8 cellular contexts compared by ENCODE assay signal in the genomic region with DNA sequence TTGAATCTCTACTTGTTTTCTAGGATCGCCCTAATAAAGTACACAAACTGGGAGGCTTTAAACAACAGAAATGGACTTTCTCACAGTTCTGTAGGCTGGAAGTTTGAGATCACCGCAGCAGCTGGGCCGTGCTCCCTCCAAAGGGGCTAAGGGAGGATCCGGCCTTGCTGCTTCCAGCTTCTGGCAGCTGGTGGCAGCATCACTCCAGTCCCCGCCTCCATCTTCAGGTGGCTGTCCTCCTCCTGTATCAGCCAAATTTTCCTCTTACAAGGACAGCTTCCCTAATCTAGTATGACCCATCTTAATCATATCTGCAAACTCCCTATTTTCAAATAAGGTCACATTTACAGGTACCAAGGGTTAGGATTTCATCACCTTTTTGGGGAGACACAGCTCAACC.
A peak's percentile ranks its signal among the peaks of the same experiment; 100 is the strongest.
DNase-seq lines count a peak whose midpoint lies in the region; ATAC-seq and TF ChIP-seq lines count a peak whose summit lies in the region.
"Not testable (repeated sequence)": the region's sequence is repeated elsewhere in the genome, so short reads cannot be mapped to it uniquely, and the experiment has no call there.

No MANE protein-coding gene starts in this region.

- H2AFZ ChIP-seq in Karpas-422 (ENCODE audit: low read length) (peak overlapping the region; percentile 98), PC-3 (ENCODE audit: low read length) (peak overlapping the region; percentile 89)

- H2BK120ac ChIP-seq in mesendoderm (ENCODE audit: low read depth, low read length), result not testable (repeated sequence)

- not testable (repeated sequence) for H3K4me3 ChIP-seq in CD4-positive, CD25-positive, alpha-beta regulatory T cell (ENCODE audit: low read depth, low read length); esophagus muscularis mucosa; mesendoderm (ENCODE audit: low read length)
- H3K4me3 ChIP-seq in Karpas-422 (ENCODE audit: low read length) (peak overlapping the region; percentile 70), PC-3 (ENCODE audit: low read length) (peak overlapping the region; percentile 86)

- TF ChIP-seq CTCF in GM20000 (IDR thresholded peaks at IDR 0.05; ENCODE audit: extremely low read depth, missing control alignments) (peak; percentile 28), PC-3 (conservative IDR thresholded peaks at IDR 0.05; ENCODE audit: low read depth, low read length) (peak; percentile 57), esophagus muscularis mucosa (IDR thresholded peaks at IDR 0.05) (peak; percentile 27 to 47 (median 42))

- not testable (repeated sequence) for TF ChIP-seq POLR2A in esophagus muscularis mucosa (IDR thresholded peaks at IDR 0.05; ENCODE audit: low read depth)

- POLR2A ChIA-PET in PC-3 (lab: Charles Lee; ENCODE audit: unreplicated experiment), result not testable (repeated sequence)

- peak overlapping the region; percentile 73 to 88 (median 86) for H3K4me3 Mint-ChIP-seq in CD4-positive, CD25-positive, alpha-beta regulatory T cell

- H4K20me1 ChIP-seq in Karpas-422 (ENCODE audit: insufficient read depth, low read depth, low read length); PC-3 (ENCODE audit: low read length): not testable (repeated sequence)

- not testable (repeated sequence) for H3K4ac ChIP-seq in mesendoderm (ENCODE audit: low read depth, low read length)

- DNase-seq in CD4-positive, CD25-positive, alpha-beta regulatory T cell, result peak in 2 of 3 donors; percentile 10
- DNase-seq in GM20000 (ENCODE audit: low spot score); esophagus muscularis mucosa (ENCODE audit: extremely low spot score): not testable (repeated sequence)
- DNase-seq in Karpas-422 (peak; percentile 86), PC-3 (peak; percentile 52), mesendoderm (peak; percentile 72)
- peak; percentile 46 to 62 for DNase-seq in activated T-cell treated with anti-CD3 and anti-CD28 coated beads, Interleukin-2, amount 50 U/mL, for 48 hours
- DNase-seq in stimulated activated CD4-positive, alpha-beta T cell treated with anti-CD3 and anti-CD28 coated beads, TNF-alpha, amount 100 ng/mL, for 4 hours (ENCODE audit: low read depth in 3 of 3), result peak in 2 of 3 experiments; percentile 5 to 10

- H3F3A ChIP-seq in PC-3 (ENCODE audit: low read length, unreplicated experiment), result not testable (repeated sequence)

- not testable (repeated sequence) for BruUV-seq in PC-3 (replicated peaks; lab: Mats Ljungman, UMichigan)

- not testable (repeated sequence) for H2AK5ac ChIP-seq in mesendoderm (ENCODE audit: low read length)

- H3K79me2 ChIP-seq in Karpas-422 (ENCODE audit: low read length) (peaks cover 34% of the 10 kb centered on the region), PC-3 (ENCODE audit: low read length) (peaks cover 19% of the 10 kb centered on the region)
- not testable (repeated sequence) for H3K79me2 ChIP-seq in mesendoderm (ENCODE audit: control insufficient read depth, insufficient read depth, low read length)

- not testable (repeated sequence) for TF ChIP-seq EP300 in esophagus muscularis mucosa (IDR thresholded peaks at IDR 0.05)

- H3K18ac ChIP-seq in mesendoderm (ENCODE audit: low read length), result not testable (repeated sequence)

- peaks cover 9 to 20% (median 18%) of the 10 kb centered on the region in 4 donors for H3K4me1 Mint-ChIP-seq in CD4-positive, CD25-positive, alpha-beta regulatory T cell

- not testable (repeated sequence) for H4K8ac ChIP-seq in mesendoderm (ENCODE audit: low read depth, low read length)

- not testable (repeated sequence) for H3K9me2 ChIP-seq in Karpas-422 (replicated peaks; ENCODE audit: insufficient read depth, low read length); PC-3 (replicated peaks; ENCODE audit: low read length)

- 23% methylated on average over 5 of the region's 5 CpGs for WGBS in esophagus muscularis mucosa
- WGBS in mesendoderm (ENCODE audit: extremely low coverage, insufficient coverage, low lambda C conversion rate), result no CpG with 5 or more reads among the region's 5 CpGs

- not testable (repeated sequence) for H2BK15ac ChIP-seq in mesendoderm (replicated peaks; ENCODE audit: low read depth)

- H3K27ac ChIP-seq in CD4-positive, CD25-positive, alpha-beta regulatory T cell (ENCODE audit: insufficient read depth, low read length, poor library complexity, severe bottlenecking), result peak overlapping the region; percentile 48
- peak overlapping the region; percentile 56; the same call in 1 of the 2 replicates for H3K27ac ChIP-seq in Karpas-422 (ENCODE audit: low read length)
- not testable (repeated sequence) for H3K27ac ChIP-seq in PC-3 (ENCODE audit: low read length); mesendoderm (ENCODE audit: low read depth, low read length)
- peak overlapping the region; percentile 68 to 82 (median 76) for H3K27ac ChIP-seq in esophagus muscularis mucosa (replicated peaks in 1 of 4)

- H3K4me2 ChIP-seq in Karpas-422 (ENCODE audit: low read depth, low read length, poor library complexity, severe bottlenecking) (peak overlapping the region; percentile 82), PC-3 (ENCODE audit: low read length) (peak overlapping the region; percentile 78)
- not testable (repeated sequence) for H3K4me2 ChIP-seq in mesendoderm (ENCODE audit: low read length)

- H3K27ac Mint-ChIP-seq in CD4-positive, CD25-positive, alpha-beta regulatory T cell, result peak overlapping the region in 2 of 3 donors; percentile 72 to 73

- H3K9me3 ChIP-seq in CD4-positive, CD25-positive, alpha-beta regulatory T cell (ENCODE audit: control insufficient read depth in 2 of 2, low read length in 2 of 2); Karpas-422 (ENCODE audit: low read length); PC-3 (ENCODE audit: low read length); esophagus muscularis mucosa: not testable (repeated sequence)

- not testable (repeated sequence) for ATAC-seq in CD4-positive, CD25-positive, alpha-beta regulatory T cell (ENCODE audit: low read depth in 2 of 2)
- peak; percentile 71 for ATAC-seq in PC-3

- H3K36me3 Mint-ChIP-seq in CD4-positive, CD25-positive, alpha-beta regulatory T cell, result not testable (repeated sequence)

- intact Hi-C loops in PC-3 (cut with micrococcal nuclease), result loop anchor here (1.0 to 5.0 kb wide), 3 partner anchors 160 to 305 kb away; a partner anchor contains a TSS
- intact Hi-C loops in esophagus muscularis mucosa (cut with DNase I), result not testable (repeated sequence)

- not testable (repeated sequence) for H3K36me3 ChIP-seq in CD4-positive, CD25-positive, alpha-beta regulatory T cell (ENCODE audit: control insufficient read depth, insufficient read depth, low read length); Karpas-422 (ENCODE audit: insufficient read depth, low read length); PC-3 (ENCODE audit: low read depth, low read length); esophagus muscularis mucosa; mesendoderm (ENCODE audit: control insufficient read depth, insufficient read depth, low read length)

- H3K4me1 ChIP-seq in CD4-positive, CD25-positive, alpha-beta regulatory T cell (ENCODE audit: control insufficient read depth, insufficient read depth, low read length, poor library complexity, severe bottlenecking), result peaks cover 16% of the 10 kb centered on the region
- H3K4me1 ChIP-seq in Karpas-422 (ENCODE audit: low read length), result peaks cover 33% of the 10 kb centered on the region
- H3K4me1 ChIP-seq in PC-3 (ENCODE audit: insufficient read depth, low read length), result peaks cover 14% of the 10 kb centered on the region
- peaks cover 14 to 29% (median 24%) of the 10 kb centered on the region in 4 donors for H3K4me1 ChIP-seq in esophagus muscularis mucosa
- H3K4me1 ChIP-seq in mesendoderm (ENCODE audit: control insufficient read depth, low read depth, low read length), result not testable (repeated sequence)

- H2BK5ac ChIP-seq in mesendoderm (ENCODE audit: low read length), result not testable (repeated sequence)

- H3K56ac ChIP-seq in mesendoderm (ENCODE audit: low read length), result not testable (repeated sequence)

- not testable (repeated sequence) for H4K5ac ChIP-seq in mesendoderm (ENCODE audit: low read length)

- H3K9ac ChIP-seq in Karpas-422 (ENCODE audit: low read length), result peak overlapping the region; percentile 56
- H3K9ac ChIP-seq in PC-3 (ENCODE audit: low read length); mesendoderm (ENCODE audit: low read length): not testable (repeated sequence)

- H3K79me1 ChIP-seq in mesendoderm (ENCODE audit: low read length), result not testable (repeated sequence)

- H3K23ac ChIP-seq in mesendoderm (ENCODE audit: low read length), result not testable (repeated sequence)

- not testable (repeated sequence) for H3K27me3 ChIP-seq in CD4-positive, CD25-positive, alpha-beta regulatory T cell (ENCODE audit: control insufficient read depth, insufficient read depth, low read length); Karpas-422 (ENCODE audit: low read length); PC-3 (ENCODE audit: low read length); esophagus muscularis mucosa; mesendoderm (ENCODE audit: insufficient read depth, low read length, poor library complexity)

- H3K27me3 Mint-ChIP-seq in CD4-positive, CD25-positive, alpha-beta regulatory T cell, result not testable (repeated sequence)

- not testable (repeated sequence) for H3K9me3 Mint-ChIP-seq in CD4-positive, CD25-positive, alpha-beta regulatory T cell

- CTCF ChIA-PET in PC-3 (lab: Charles Lee), result interaction anchor here (1.0 to 2.1 kb wide), 3 partner anchors 180 to 340 kb away, joined by 3 to 21 read pairs (median 7); no protein-coding TSS in a partner anchor
